ENCODE assay signal across 1 cellular context in genomic region chr12:12072064-12072760, GRCh38.
A peak's percentile ranks its signal among the peaks of the same experiment; 100 is the strongest.
TF ChIP-seq lines count a peak whose summit lies in the region.

No MANE protein-coding gene starts in this region.

TF ChIP-seq in GM12878, 131 proteins besides CTCF, POLR2A, EP300 and RAD21 (continued from another document):
- TF ChIP-seq IRF4 (IDR thresholded peaks at IDR 0.05; ENCODE audit: low read depth, low read length) (no peak), FOS (IDR thresholded peaks at IDR 0.05; ENCODE audit: borderline replicate concordance, extremely low read depth, insufficient read length) (no peak), TCF7 (IDR thresholded peaks at IDR 0.05; ENCODE audit: borderline replicate concordance) (no peak), DPF2 (IDR thresholded peaks at IDR 0.05) (0 out of 2 replicates have a peak, but pooled peaks have one; percentile 24), EGR1 (IDR thresholded peaks at IDR 0.05; ENCODE audit: borderline replicate concordance in 1 of 2, low read depth in 2 of 2, low read length in 2 of 2) (no peak), RFX5 (IDR thresholded peaks at IDR 0.05; ENCODE audit: low read depth, low read length) (no peak), HDAC6 (IDR thresholded peaks at IDR 0.05; ENCODE audit: unreplicated experiment) (no peak), MTA2 (IDR thresholded peaks at IDR 0.05; ENCODE audit: low read depth) (0 out of 2 replicates have a peak, but pooled peaks have one; percentile 11), BHLHE40 (IDR thresholded peaks at IDR 0.05; ENCODE audit: borderline replicate concordance in 1 of 2, low read depth in 2 of 2, low read length in 1 of 2) (0 out of 4 replicates have a peak, but pooled peaks of 1 of the 2 experiments have one; percentile 21), SRF (IDR thresholded peaks at IDR 0.05; ENCODE audit: low read depth in 2 of 2, low read length in 2 of 2) (no peak)
- TF ChIP-seq, protein P1, sequence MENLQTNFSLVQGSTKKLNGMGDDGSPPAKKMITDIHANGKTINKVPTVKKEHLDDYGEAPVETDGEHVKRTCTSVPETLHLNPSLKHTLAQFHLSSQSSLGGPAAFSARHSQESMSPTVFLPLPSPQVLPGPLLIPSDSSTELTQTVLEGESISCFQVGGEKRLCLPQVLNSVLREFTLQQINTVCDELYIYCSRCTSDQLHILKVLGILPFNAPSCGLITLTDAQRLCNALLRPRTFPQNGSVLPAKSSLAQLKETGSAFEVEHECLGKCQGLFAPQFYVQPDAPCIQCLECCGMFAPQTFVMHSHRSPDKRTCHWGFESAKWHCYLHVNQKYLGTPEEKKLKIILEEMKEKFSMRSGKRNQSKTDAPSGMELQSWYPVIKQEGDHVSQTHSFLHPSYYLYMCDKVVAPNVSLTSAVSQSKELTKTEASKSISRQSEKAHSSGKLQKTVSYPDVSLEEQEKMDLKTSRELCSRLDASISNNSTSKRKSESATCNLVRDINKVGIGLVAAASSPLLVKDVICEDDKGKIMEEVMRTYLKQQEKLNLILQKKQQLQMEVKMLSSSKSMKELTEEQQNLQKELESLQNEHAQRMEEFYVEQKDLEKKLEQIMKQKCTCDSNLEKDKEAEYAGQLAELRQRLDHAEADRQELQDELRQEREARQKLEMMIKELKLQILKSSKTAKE (IDR thresholded peaks at IDR 0.05; ENCODE audit: low read depth, poor library complexity, severe bottlenecking): no peak
- TF ChIP-seq, protein P2, sequence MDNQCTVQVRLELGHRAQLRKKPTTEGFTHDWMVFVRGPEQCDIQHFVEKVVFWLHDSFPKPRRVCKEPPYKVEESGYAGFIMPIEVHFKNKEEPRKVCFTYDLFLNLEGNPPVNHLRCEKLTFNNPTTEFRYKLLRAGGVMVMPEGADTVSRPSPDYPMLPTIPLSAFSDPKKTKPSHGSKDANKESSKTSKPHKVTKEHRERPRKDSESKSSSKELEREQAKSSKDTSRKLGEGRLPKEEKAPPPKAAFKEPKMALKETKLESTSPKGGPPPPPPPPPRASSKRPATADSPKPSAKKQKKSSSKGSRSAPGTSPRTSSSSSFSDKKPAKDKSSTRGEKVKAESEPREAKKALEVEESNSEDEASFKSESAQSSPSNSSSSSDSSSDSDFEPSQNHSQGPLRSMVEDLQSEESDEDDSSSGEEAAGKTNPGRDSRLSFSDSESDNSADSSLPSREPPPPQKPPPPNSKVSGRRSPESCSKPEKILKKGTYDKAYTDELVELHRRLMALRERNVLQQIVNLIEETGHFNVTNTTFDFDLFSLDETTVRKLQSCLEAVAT (IDR thresholded peaks at IDR 0.05): 0 out of 2 replicates have a peak, but pooled peaks have one; percentile 27
- TF ChIP-seq, protein P3, sequence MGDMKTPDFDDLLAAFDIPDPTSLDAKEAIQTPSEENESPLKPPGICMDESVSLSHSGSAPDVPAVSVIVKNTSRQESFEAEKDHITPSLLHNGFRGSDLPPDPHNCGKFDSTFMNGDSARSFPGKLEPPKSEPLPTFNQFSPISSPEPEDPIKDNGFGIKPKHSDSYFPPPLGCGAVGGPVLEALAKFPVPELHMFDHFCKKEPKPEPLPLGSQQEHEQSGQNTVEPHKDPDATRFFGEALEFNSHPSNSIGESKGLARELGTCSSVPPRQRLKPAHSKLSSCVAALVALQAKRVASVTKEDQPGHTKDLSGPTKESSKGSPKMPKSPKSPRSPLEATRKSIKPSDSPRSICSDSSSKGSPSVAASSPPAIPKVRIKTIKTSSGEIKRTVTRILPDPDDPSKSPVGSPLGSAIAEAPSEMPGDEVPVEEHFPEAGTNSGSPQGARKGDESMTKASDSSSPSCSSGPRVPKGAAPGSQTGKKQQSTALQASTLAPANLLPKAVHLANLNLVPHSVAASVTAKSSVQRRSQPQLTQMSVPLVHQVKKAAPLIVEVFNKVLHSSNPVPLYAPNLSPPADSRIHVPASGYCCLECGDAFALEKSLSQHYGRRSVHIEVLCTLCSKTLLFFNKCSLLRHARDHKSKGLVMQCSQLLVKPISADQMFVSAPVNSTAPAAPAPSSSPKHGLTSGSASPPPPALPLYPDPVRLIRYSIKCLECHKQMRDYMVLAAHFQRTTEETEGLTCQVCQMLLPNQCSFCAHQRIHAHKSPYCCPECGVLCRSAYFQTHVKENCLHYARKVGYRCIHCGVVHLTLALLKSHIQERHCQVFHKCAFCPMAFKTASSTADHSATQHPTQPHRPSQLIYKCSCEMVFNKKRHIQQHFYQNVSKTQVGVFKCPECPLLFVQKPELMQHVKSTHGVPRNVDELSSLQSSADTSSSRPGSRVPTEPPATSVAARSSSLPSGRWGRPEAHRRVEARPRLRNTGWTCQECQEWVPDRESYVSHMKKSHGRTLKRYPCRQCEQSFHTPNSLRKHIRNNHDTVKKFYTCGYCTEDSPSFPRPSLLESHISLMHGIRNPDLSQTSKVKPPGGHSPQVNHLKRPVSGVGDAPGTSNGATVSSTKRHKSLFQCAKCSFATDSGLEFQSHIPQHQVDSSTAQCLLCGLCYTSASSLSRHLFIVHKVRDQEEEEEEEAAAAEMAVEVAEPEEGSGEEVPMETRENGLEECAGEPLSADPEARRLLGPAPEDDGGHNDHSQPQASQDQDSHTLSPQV (IDR thresholded peaks at IDR 0.05): no peak
